34 cellular contexts compared by ENCODE assay signal in the genomic region with DNA sequence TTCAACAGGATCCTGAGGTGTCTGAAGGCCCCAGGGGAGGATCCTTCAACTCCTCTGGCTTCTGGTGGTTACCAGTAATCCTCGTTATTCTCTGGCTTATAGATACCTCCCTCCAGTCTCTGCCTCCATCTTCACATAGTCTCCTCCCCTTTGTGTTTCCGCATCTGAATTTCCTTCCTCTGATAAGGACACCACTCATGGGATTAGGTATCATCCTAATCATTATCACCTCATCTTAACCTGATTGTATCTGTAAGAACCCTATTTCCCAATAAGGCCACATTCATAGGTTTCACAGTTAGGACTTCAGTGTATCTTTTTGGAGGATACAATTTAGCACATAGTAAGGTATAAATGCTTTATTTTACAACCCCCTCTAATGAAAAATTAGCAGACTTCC.
"Had no signal": no experiment of that assay in that cellular context is flagged by ENCODE, and none has a peak within 500 bp of the region (broad histone marks: within the 10 kb centered on the region; RNA-seq: fewer than 3 reads in every experiment).

No MANE protein-coding gene starts in this region.

- H3K27ac ChIP-seq: KMS-11 had no signal

- DNase-seq: Karpas-422, Kasumi-1, KG1, MG63, MM.1S, MV-4-11, NCI-H1048, NCI-H1092, NCI-H1092 treated with DMSO at 0.1 percent for 48 hours, NCI-H1105 treated with DMSO at 0.1 percent for 48 hours, NCI-H1417, NCI-H1417 treated with DMSO at 0.1 percent for 48 hours, NCI-H1436, NCI-H1436 treated with DMSO at 0.1 percent for 48 hours, NCI-H146, NCI-H1694, NCI-H1694 treated with DMSO at 0.1 percent for 48 hours, NCI-H187, NCI-H187 treated with DMSO at 0.1 percent for 48 hours, NCI-H1930, NCI-H2029, NCI-H2029 treated with DMSO at 0.1 percent for 48 hours, NCI-H2081, NCI-H2081 treated with DMSO at 0.1 percent for 48 hours, NCI-H2107, NCI-H2171, NCI-H2171 treated with DMSO at 0.1 percent for 48 hours, NCI-H2227 treated with DMSO at 0.1 percent for 48 hours, NCI-H226, NCI-H345, NCI-H446, NCI-H446 treated with DMSO at 0.1 percent for 48 hours, NCI-H510A had no signal

- H3K9ac ChIP-seq: KMS-11 had no signal

- H3K4me2 ChIP-seq: KMS-11 had no signal

- H3K36me3 ChIP-seq: MG63 had no signal

- H3K4me3 ChIP-seq: MG63 had no signal

- H3K9me3 ChIP-seq: MG63 had no signal

- H3K27me3 ChIP-seq: MG63 had no signal
